In the genomic region with DNA sequence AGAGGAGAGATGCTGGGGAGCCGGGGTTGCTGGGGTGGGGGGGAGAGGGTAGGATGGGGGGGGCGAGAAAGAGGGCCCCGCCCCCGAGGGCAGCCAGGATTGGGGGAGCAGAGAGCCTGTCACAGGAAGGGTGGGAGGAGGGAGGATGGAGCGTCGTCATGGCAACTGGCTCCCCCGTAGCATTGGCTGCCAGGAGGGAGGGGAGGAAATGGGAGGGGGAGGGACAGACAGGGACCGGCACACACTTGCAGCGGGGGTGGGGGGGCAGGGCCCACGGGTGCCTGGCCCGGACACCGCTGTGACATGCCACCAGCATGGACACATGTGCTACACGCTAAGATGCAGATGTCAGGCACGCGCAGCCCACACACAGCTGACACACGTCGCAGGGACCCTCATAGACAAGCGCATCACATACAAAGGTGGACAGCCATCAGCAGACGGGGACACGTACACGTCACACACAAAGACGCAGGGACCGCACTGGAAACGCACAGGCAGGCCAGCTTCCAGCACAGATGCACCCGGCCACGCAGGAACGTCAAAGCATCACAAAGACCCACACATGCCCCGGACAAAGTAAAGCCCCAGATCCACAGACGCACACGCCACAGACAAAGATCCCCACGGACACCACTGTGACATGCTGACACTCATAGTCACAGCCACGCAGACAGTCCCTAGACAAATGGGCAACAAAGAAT, we compare ENCODE assay signal across 8 cellular contexts. TPM values are rescaled to one million over a fixed set of nuclear protein-coding genes. Genes with fewer than 3 reads are reported as not detected.
DNase-seq lines count a peak whose midpoint lies in the region; ATAC-seq and TF ChIP-seq lines count a peak whose summit lies in the region.

Gene LMTK3, minus strand, starts transcription at position 36 of the 704 bp plus-strand sequence. CDS start 259 bp downstream, outside the sequence.

- 9% methylated on average over 19 of the region's 32 CpGs for WGBS in esophagus muscularis mucosa

- no peak within 1 kb of the TSS for H3K27ac ChIP-seq in esophagus muscularis mucosa (replicated peaks in 1 of 4)

- no peak for TF ChIP-seq CTCF in esophagus muscularis mucosa (IDR thresholded peaks at IDR 0.05)
- TF ChIP-seq CTCF in retinal pigment epithelial cell (conservative IDR thresholded peaks at IDR 0.05; ENCODE audit: low read depth, low read length) = no peak

- H3K27me3 ChIP-seq in esophagus muscularis mucosa = peaks cover 0 to 41% (median 29%) of the 10 kb centered on the region in 4 donors

- peak; percentile 60 for DNase-seq in EL
- DNase-seq in NCI-H345 (lab: John Stamatoyannopoulos, UW) = peak; percentile 81
- peak; percentile 75 for DNase-seq in activated CD8-positive, alpha-beta memory T cell treated with anti-CD3 and anti-CD28 coated beads, Interleukin-2, amount 50 U/mL, for 1 hour (ENCODE audit: extremely low read depth)
- DNase-seq in esophagus muscularis mucosa (ENCODE audit: extremely low spot score) = no peak
- no peak for DNase-seq in retinal pigment epithelial cell (ENCODE audit: low read depth)
- DNase-seq in SKM-1 treated with dmso at 0.1 percent for 144 hours (lab: John Stamatoyannopoulos, UW; ENCODE audit: unreplicated experiment) = no peak

- no peak for TF ChIP-seq EP300 in esophagus muscularis mucosa (IDR thresholded peaks at IDR 0.05)

- no peaks in the 10 kb centered on the region for H3K36me3 ChIP-seq in esophagus muscularis mucosa

- H3K4me1 ChIP-seq in esophagus muscularis mucosa = peaks cover 12 to 35% (median 23%) of the 10 kb centered on the region in 4 donors

- TF ChIP-seq POLR2A in esophagus muscularis mucosa (IDR thresholded peaks at IDR 0.05; ENCODE audit: low read depth) = no peak

- ATAC-seq in HG02970 (IDR thresholded peaks at IDR 0.05; ENCODE audit: low FRiP score, unreplicated experiment) = no peak
- no peak for ATAC-seq in GM21786 (IDR thresholded peaks at IDR 0.05; ENCODE audit: unreplicated experiment)

- H3K4me3 ChIP-seq in esophagus muscularis mucosa (peak within 1 kb of the TSS; percentile 10 to 40 (median 26)), retinal pigment epithelial cell (ENCODE audit: low read length) (peak within 1 kb of the TSS; percentile 37)

- intact Hi-C loops in esophagus muscularis mucosa (cut with DNase I) = no loop called here

- no peaks in the 10 kb centered on the region for H3K9me3 ChIP-seq in esophagus muscularis mucosa

RNA-seq across cellular contexts. Expression of gene LMTK3, which starts in this region (rescaled TPM):
- under 1 TPM; 0.17 to 0.57 (median 0.37) TPM for total RNA-seq in esophagus muscularis mucosa

Comparison
In these comparisons a context has a peak if more than half of its experiments do, and no peak if none do; other contexts are left out.
1. DNase-seq: peak in EL (single experiment), NCI-H345 (single experiment) and activated CD8-positive, alpha-beta memory T cell treated with anti-CD3 and anti-CD28 coated beads, Interleukin-2, amount 50 U/mL, for 1 hour (single experiment); none in esophagus muscularis mucosa (single experiment), retinal pigment epithelial cell (single experiment) and SKM-1 treated with dmso at 0.1 percent for 144 hours (single experiment).